Comparison of ENCODE assay signal across 16 cellular contexts in the genomic region with DNA sequence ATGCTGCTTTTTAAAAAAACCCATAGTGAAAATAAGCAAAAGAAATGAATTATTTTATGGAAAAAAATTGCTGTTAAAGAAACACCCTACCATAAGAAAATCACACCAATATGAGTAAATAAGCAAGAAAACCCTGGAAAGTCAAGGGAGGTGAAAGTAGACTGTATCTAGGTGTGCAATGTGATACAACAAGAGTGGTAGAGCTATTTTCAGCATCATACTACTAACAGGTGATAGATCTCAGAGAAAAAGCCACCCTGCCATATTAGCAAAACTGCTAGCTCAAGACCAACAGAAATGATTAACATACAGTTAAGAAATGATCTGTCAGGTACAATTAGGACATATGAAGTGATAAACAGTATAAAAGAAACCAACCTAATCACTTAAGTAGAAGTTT. TPM values are rescaled to one million over a fixed set of nuclear protein-coding genes. Genes with fewer than 3 reads are reported as not detected.
DNase-seq lines count a peak whose midpoint lies in the region; ATAC-seq and TF ChIP-seq lines count a peak whose summit lies in the region.
"Had no signal": no experiment of that assay in that cellular context is flagged by ENCODE, and none has a peak within 500 bp of the region (broad histone marks: within the 10 kb centered on the region; RNA-seq: fewer than 3 reads in every experiment).

No MANE protein-coding gene starts in this region.

- H3K9me3 Mint-ChIP-seq in activated naive CD8-positive, alpha-beta T cell (ENCODE audit: low read depth), result no peaks in the 10 kb centered on the region
- H3K9me3 Mint-ChIP-seq in activated naive CD8-positive, alpha-beta T cell treated with anti-CD3 and anti-CD28 coated beads for 36 hours, result no peaks in the 10 kb centered on the region
- H3K9me3 Mint-ChIP-seq in chondrocyte (ENCODE audit: low read depth), result no peaks in the 10 kb centered on the region

- no peak overlapping the region for H3K4me3 ChIP-seq in OCI-LY1 (ENCODE audit: low read depth, low read length, poor library complexity, severe bottlenecking)
- H3K4me3 ChIP-seq in gastrocnemius medialis, result no peak overlapping the region

- H3K79me2 ChIP-seq in OCI-LY1 (ENCODE audit: insufficient read depth, low read length), result peaks cover 64% of the 10 kb centered on the region

- intact Hi-C loops in gastrocnemius medialis (cut with DNase I; ENCODE audit: low total_unique reads), result no loop called here

- H3K9me3 ChIP-seq in OCI-LY1 (ENCODE audit: low read length) (no peaks in the 10 kb centered on the region), gastrocnemius medialis (no peaks in the 10 kb centered on the region)

- H2AFZ ChIP-seq in OCI-LY1 (ENCODE audit: low read length), result no peak overlapping the region

- no peaks in the 10 kb centered on the region for H3K27me3 ChIP-seq in OCI-LY1 (ENCODE audit: insufficient read depth, low read length)
- H3K27me3 ChIP-seq in gastrocnemius medialis, result no peaks in the 10 kb centered on the region

- TF ChIP-seq POLR2A in gastrocnemius medialis (IDR thresholded peaks at IDR 0.05), result no peak

- H3F3A ChIP-seq in OCI-LY1 (ENCODE audit: insufficient read depth, low read length), result no peaks in the 10 kb centered on the region

- H3K36me3 ChIP-seq in OCI-LY1 (ENCODE audit: insufficient read depth, low read length) (peaks cover 75% of the 10 kb centered on the region), gastrocnemius medialis (no peaks in the 10 kb centered on the region)

- H3K27ac ChIP-seq in OCI-LY1 (ENCODE audit: low read depth, low read length, poor library complexity, severe bottlenecking) (peak overlapping the region; percentile 44), gastrocnemius medialis (peak overlapping the region; percentile 66 to 86 (median 81))
- H3K27ac ChIP-seq: C4-2B had no signal

- peak overlapping the region; percentile 25 for H3K4me3 Mint-ChIP-seq in activated naive CD8-positive, alpha-beta T cell
- no peak overlapping the region for H3K4me3 Mint-ChIP-seq in activated naive CD8-positive, alpha-beta T cell treated with anti-CD3 and anti-CD28 coated beads for 36 hours
- H3K4me3 Mint-ChIP-seq in chondrocyte (ENCODE audit: unreplicated experiment), result no peak overlapping the region

- no peak overlapping the region for H3K27ac Mint-ChIP-seq in activated naive CD8-positive, alpha-beta T cell
- H3K27ac Mint-ChIP-seq in activated naive CD8-positive, alpha-beta T cell treated with anti-CD3 and anti-CD28 coated beads for 36 hours, result no peak overlapping the region
- H3K27ac Mint-ChIP-seq in chondrocyte (ENCODE audit: unreplicated experiment), result peak overlapping the region; percentile 73

- peaks cover 56% of the 10 kb centered on the region for H3K4me1 Mint-ChIP-seq in activated naive CD8-positive, alpha-beta T cell (ENCODE audit: low read depth)
- peaks cover 26% of the 10 kb centered on the region for H3K4me1 Mint-ChIP-seq in activated naive CD8-positive, alpha-beta T cell treated with anti-CD3 and anti-CD28 coated beads for 36 hours
- H3K4me1 Mint-ChIP-seq in chondrocyte (ENCODE audit: low read depth), result peaks cover 52% of the 10 kb centered on the region

- peak overlapping the region; percentile 34 for H3K4me2 ChIP-seq in OCI-LY1 (ENCODE audit: low read length)

- ATAC-seq in gastrocnemius medialis, result peak; percentile 82 to 90
- ATAC-seq in GM21423 (IDR thresholded peaks at IDR 0.05; ENCODE audit: unreplicated experiment), result no peak
- ATAC-seq: Panc1, Right ventricle myocardium inferior had no signal

- no peaks in the 10 kb centered on the region for H3K27me3 Mint-ChIP-seq in activated naive CD8-positive, alpha-beta T cell
- H3K27me3 Mint-ChIP-seq in activated naive CD8-positive, alpha-beta T cell treated with anti-CD3 and anti-CD28 coated beads for 36 hours, result no peaks in the 10 kb centered on the region
- H3K27me3 Mint-ChIP-seq in chondrocyte (ENCODE audit: low read depth), result no peaks in the 10 kb centered on the region

- no peak for DNase-seq in activated naive CD8-positive, alpha-beta T cell treated with anti-CD3 and anti-CD28 coated beads for 36 hours
- DNase-seq in chondrocyte (ENCODE audit: low spot score) (no peak), gastrocnemius medialis (no peak), DMS79 treated with DMSO at 0.1 percent for 48 hours (lab: John Stamatoyannopoulos, UW) (no peak), NCI-H2081 treated with DMSO at 0.1 percent for 48 hours (lab: John Stamatoyannopoulos, UW) (no peak)
- DNase-seq: DMS 273 treated with DMSO at 0.1 percent for 48 hours, GF-D8, GOT3, NCI-H187, NCI-H69 had no signal

- peaks cover 61% of the 10 kb centered on the region for H3K4me1 ChIP-seq in OCI-LY1 (ENCODE audit: insufficient read depth, low read length, severe bottlenecking)
- peaks cover 43 to 54% of the 10 kb centered on the region in 2 donors for H3K4me1 ChIP-seq in gastrocnemius medialis

- no peak for TF ChIP-seq CTCF in OCI-LY1 (IDR thresholded peaks at IDR 0.05; ENCODE audit: low read length)
- TF ChIP-seq CTCF in chondrocyte (IDR thresholded peaks at IDR 0.05), result no peak
- TF ChIP-seq CTCF in gastrocnemius medialis (IDR thresholded peaks at IDR 0.05 in 4 of 5, conservative IDR thresholded peaks at IDR 0.05 in 1 of 5), result no peak

- in situ Hi-C loops in gastrocnemius medialis (cut with MboI; ENCODE audit: low sequenced_read_pairs in 4 of 4), result no loop called here

- H3K9me2 ChIP-seq in OCI-LY1 (ENCODE audit: low read depth, low read length), result no peaks in the 10 kb centered on the region

- H4K20me1 ChIP-seq in OCI-LY1 (ENCODE audit: insufficient read depth, low read length), result no peaks in the 10 kb centered on the region

- H3K9ac ChIP-seq in OCI-LY1 (ENCODE audit: low read length), result peak overlapping the region; percentile 9; the same call in 1 of the 2 replicates

- peaks cover 16% of the 10 kb centered on the region for H3K36me3 Mint-ChIP-seq in activated naive CD8-positive, alpha-beta T cell
- peaks cover 5% of the 10 kb centered on the region for H3K36me3 Mint-ChIP-seq in activated naive CD8-positive, alpha-beta T cell treated with anti-CD3 and anti-CD28 coated beads for 36 hours
- peaks cover 17% of the 10 kb centered on the region for H3K36me3 Mint-ChIP-seq in chondrocyte (ENCODE audit: low read depth)

RNA-seq across cellular contexts. Expression of a gene that starts 54.8 kb away (rescaled TPM):
- 10 to 100 TPM; 15.7 to 16.9 TPM for total RNA-seq in activated naive CD8-positive, alpha-beta T cell treated with anti-CD3 and anti-CD28 coated beads for 36 hours
- total RNA-seq in chondrocyte (137 to 172 TPM (median 167 TPM) in 3 replicates), gastrocnemius medialis (100 to 1,000 TPM in 2 of 4 donors, 10 to 100 TPM in 2; 82.7 to 162 (median 103) TPM)
